ENCODE assay signal across 9 cellular contexts in the genomic region with DNA sequence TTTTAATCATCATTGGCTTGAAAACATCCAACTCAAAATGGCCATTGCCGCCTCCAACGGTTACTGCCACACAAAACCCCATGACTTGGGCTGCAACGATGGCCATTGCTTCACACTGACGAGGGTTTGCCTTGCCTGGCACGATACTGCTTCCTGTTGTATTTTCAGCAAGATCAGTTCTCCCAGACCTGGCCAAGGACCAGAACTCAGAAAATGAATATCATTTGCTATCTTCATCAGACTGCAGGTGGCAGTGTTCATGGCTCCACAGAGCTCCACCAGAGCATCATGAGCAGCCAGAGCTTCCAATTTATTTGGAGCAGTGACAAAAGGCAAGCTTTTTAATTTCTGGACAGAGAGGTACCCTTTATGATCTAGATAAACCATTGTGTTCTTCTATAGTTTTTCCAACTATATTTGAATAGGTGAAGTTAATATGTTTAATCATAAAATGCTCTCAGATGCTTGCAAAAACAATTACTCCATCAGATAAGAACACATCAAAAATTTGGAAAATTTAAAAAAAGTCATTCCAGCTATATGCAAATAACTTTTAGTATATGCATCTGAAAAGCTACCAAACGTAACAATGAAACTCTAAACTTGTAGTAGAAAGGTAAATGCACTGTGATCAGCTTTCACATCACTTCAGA. TPM values are rescaled to one million over a fixed set of nuclear protein-coding genes. Genes with fewer than 3 reads are reported as not detected.
DNase-seq lines count a peak whose midpoint lies in the region; ATAC-seq and TF ChIP-seq lines count a peak whose summit lies in the region.
"Had no signal": no experiment of that assay in that cellular context is flagged by ENCODE, and none has a peak within 500 bp of the region (broad histone marks: within the 10 kb centered on the region; RNA-seq: fewer than 3 reads in every experiment).

No MANE protein-coding gene starts in this region.

- no peaks in the 10 kb centered on the region for H3K27me3 ChIP-seq in BE2C
- H3K27me3 ChIP-seq in parathyroid adenoma (ENCODE audit: control insufficient read depth, insufficient read depth, low read length) = no peaks in the 10 kb centered on the region
- H3K27me3 ChIP-seq: SJSA1 had no signal

- TF ChIP-seq POLR2A in GM18505 (IDR thresholded peaks at IDR 0.05; ENCODE audit: borderline replicate concordance, extremely low read depth, insufficient read depth, insufficient read length) = no peak

- H3K36me3 ChIP-seq in BE2C = no peaks in the 10 kb centered on the region; the same call in 1 of the 2 replicates
- no peaks in the 10 kb centered on the region for H3K36me3 ChIP-seq in parathyroid adenoma (ENCODE audit: control insufficient read depth, insufficient read depth, low read length)
- H3K36me3 ChIP-seq: SJSA1 had no signal

- DNase-seq in BE2C (peak; percentile 63), NCI-H2196 treated with DMSO at 0.1 percent for 48 hours (lab: John Stamatoyannopoulos, UW; ENCODE audit: unreplicated experiment) (peak; percentile 96), globus pallidus (ENCODE audit: low spot score) (peak; percentile 76), islet precursor cell (no peak)
- DNase-seq in activated CD4-positive, alpha-beta T cell treated with anti-CD3 and anti-CD28 coated beads, Interleukin-2, amount 50 U/mL, for 48 hours = peak; percentile 8 to 22

- H3K9me3 ChIP-seq in BE2C = no peaks in the 10 kb centered on the region
- no peaks in the 10 kb centered on the region for H3K9me3 ChIP-seq in parathyroid adenoma (ENCODE audit: control insufficient read depth, low read length)
- H3K9me3 ChIP-seq: SJSA1 had no signal

- no peaks in the 10 kb centered on the region for H3K4me1 ChIP-seq in BE2C
- no peaks in the 10 kb centered on the region for H3K4me1 ChIP-seq in parathyroid adenoma
- H3K4me1 ChIP-seq: SJSA1 had no signal

- H3K79me2 ChIP-seq in parathyroid adenoma = no peaks in the 10 kb centered on the region

- H3K4me3 ChIP-seq in BE2C (ENCODE audit: low read depth, low read length) (no peak overlapping the region), parathyroid adenoma (ENCODE audit: low read depth, low read length) (no peak overlapping the region)
- H3K4me3 ChIP-seq: SJSA1 had no signal

- no peak overlapping the region for H3K4me2 ChIP-seq in parathyroid adenoma (ENCODE audit: low read length)

- ATAC-seq in GM18505 (IDR thresholded peaks at IDR 0.05; ENCODE audit: unreplicated experiment) = peak; percentile 64
- ATAC-seq in HG03095 (IDR thresholded peaks at IDR 0.05; ENCODE audit: unreplicated experiment) = peak; percentile 66

- no peak overlapping the region for H3K9ac ChIP-seq in parathyroid adenoma

- peak overlapping the region; percentile 33 for H2AFZ ChIP-seq in parathyroid adenoma

- TF ChIP-seq CTCF in BE2C (IDR thresholded peaks at IDR 0.05; ENCODE audit: low read depth, low read length) (peak; percentile 86), parathyroid adenoma (IDR thresholded peaks at IDR 0.05) (peak; percentile 63)

- no peak overlapping the region for H3K27ac ChIP-seq in parathyroid adenoma
- H3K27ac ChIP-seq: SJSA1 had no signal

RNA-seq across cellular contexts. Expression of a gene that starts 10.4 kb away (rescaled TPM):
- 9.6 TPM for polyA plus RNA-seq in BE2C (2012; ENCODE audit: insufficient read depth, insufficient read length, low read depth)

RNA-seq across cellular contexts. Expression of a gene that starts 13.0 kb away (rescaled TPM):
- polyA plus RNA-seq in BE2C (2012; ENCODE audit: insufficient read depth, insufficient read length, low read depth) = not detected

RNA-seq across cellular contexts. Expression of a gene that starts 45.6 kb away (rescaled TPM):
- polyA plus RNA-seq in BE2C (2012; ENCODE audit: insufficient read depth, insufficient read length, low read depth) = 2.2 TPM
